In the genomic region with DNA sequence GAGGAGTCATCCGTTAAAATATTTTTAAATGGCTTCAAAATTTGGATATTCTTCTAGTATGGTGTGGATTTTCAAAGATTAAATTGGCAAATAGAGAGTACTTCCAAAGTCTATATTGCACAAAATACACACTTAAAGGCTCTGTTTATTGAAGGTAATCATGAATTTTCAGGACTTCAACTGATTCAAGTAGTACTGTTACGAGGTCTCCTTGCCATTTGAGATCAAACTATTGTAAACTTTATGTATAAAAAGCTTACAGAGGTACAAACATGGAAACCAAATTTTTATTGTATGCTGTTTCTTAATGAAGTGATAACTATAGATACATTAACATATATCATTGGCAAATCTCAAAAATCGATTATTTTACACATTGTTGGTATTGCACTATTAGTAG, we compare ENCODE assay signal across 8 cellular contexts. TPM values are rescaled to one million over a fixed set of nuclear protein-coding genes. Genes with fewer than 3 reads are reported as not detected.
DNase-seq lines count a peak whose midpoint lies in the region; ATAC-seq and TF ChIP-seq lines count a peak whose summit lies in the region.
"Had no signal": no experiment of that assay in that cellular context is flagged by ENCODE, and none has a peak within 500 bp of the region (broad histone marks: within the 10 kb centered on the region; RNA-seq: fewer than 3 reads in every experiment).

No MANE protein-coding gene starts in this region.

- DNase-seq in H9 (no peak), T-cell (no peak), fibroblast of pulmonary artery (ENCODE audit: low read depth) (no peak), pons (ENCODE audit: low spot score) (no peak), anterior cingulate cortex (lab: John Stamatoyannopoulos, UW) (no peak)
- DNase-seq: caudate nucleus had no signal

- no peak overlapping the region for H4K5ac ChIP-seq in H9 (ENCODE audit: insufficient read length, low read depth, low read length)

- no peak overlapping the region for H3K4ac ChIP-seq in H9 (ENCODE audit: low read depth, low read length)

- H3K23ac ChIP-seq in H9 (ENCODE audit: insufficient read length, low read depth, low read length): no peak overlapping the region

- peaks cover 24% of the 10 kb centered on the region for H3K36me3 ChIP-seq in skeletal muscle satellite cell (ENCODE audit: insufficient read depth, low read length)

- H3K9ac ChIP-seq in H9 (ENCODE audit: extremely low read depth, insufficient read length, low read length): no peak overlapping the region
- H3K9ac ChIP-seq in skeletal muscle satellite cell (ENCODE audit: low read depth, low read length): peak overlapping the region; percentile 100

- H4K20me1 ChIP-seq in H9 (ENCODE audit: control insufficient read depth, insufficient read depth, insufficient read length): no peaks in the 10 kb centered on the region

- POLR2A ChIA-PET in T-cell (lab: Charles Lee): no interaction called here

- no peak overlapping the region for H2BK15ac ChIP-seq in H9 (ENCODE audit: low read depth, low read length)

- no peak overlapping the region for H3K18ac ChIP-seq in H9 (ENCODE audit: insufficient read length, low read depth, low read length)

- H3K27ac ChIP-seq in H9 (ENCODE audit: insufficient read length, low read depth, low read length): no peak overlapping the region

- no peak overlapping the region for H3T11ph ChIP-seq in H9 (ENCODE audit: low read length)

- H3K4me2 ChIP-seq in H9 (ENCODE audit: insufficient read depth, insufficient read length, low read length) (no peak overlapping the region), skeletal muscle satellite cell (ENCODE audit: low read length) (peak overlapping the region; percentile 97)

- H3K56ac ChIP-seq in H9 (ENCODE audit: insufficient read length, low read depth, low read length): no peak overlapping the region

- ATAC-seq in T-cell (replicated peaks in 1 of 4): no peak
- ATAC-seq in HG02852 (IDR thresholded peaks at IDR 0.05; ENCODE audit: unreplicated experiment): no peak

- H3K27me3 Mint-ChIP-seq in H9 (ENCODE audit: low read depth): peaks cover 8% of the 10 kb centered on the region
- no peaks in the 10 kb centered on the region for H3K27me3 Mint-ChIP-seq in T-cell

- H2BK120ac ChIP-seq in H9 (ENCODE audit: low read depth, low read length, poor library complexity, severe bottlenecking): no peak overlapping the region

- H3K79me1 ChIP-seq in H9 (ENCODE audit: insufficient read depth, low read depth, low read length, poor library complexity, severe bottlenecking): peaks cover 2% of the 10 kb centered on the region

- H3K27me3 ChIP-seq in H9 (ENCODE audit: insufficient read depth, low read length) (no peaks in the 10 kb centered on the region; the same call in 1 of the 2 replicates), skeletal muscle satellite cell (ENCODE audit: control insufficient read depth, insufficient read depth, low read length) (no peaks in the 10 kb centered on the region)

- H3K14ac ChIP-seq in H9 (ENCODE audit: insufficient read depth, low read length): no peak overlapping the region

- H2AFZ ChIP-seq in H9 (ENCODE audit: low read length): no peak overlapping the region

- H3K4me1 Mint-ChIP-seq in H9 (peaks cover 30 to 31% of the 10 kb centered on the region in 2 experiments), T-cell (peaks cover 55 to 68% (median 57%) of the 10 kb centered on the region in 3 donors)

- CTCF ChIA-PET in T-cell (lab: Charles Lee): interaction anchor here in 1 of 2 donors (0.6 kb wide), 1 partner anchor 377 kb away, joined by 3 read pairs; no protein-coding TSS in a partner anchor

- H3K36me3 Mint-ChIP-seq in H9 (ENCODE audit: insufficient read depth in 1 of 3, low read depth in 3 of 3) (peaks cover 6 to 13% (median 6%) of the 10 kb centered on the region in 3 experiments; a peak in 6 of 7 replicates), T-cell (peaks cover 19% of the 10 kb centered on the region)

- H3K9me3 Mint-ChIP-seq in H9 (no peaks in the 10 kb centered on the region), T-cell (no peaks in the 10 kb centered on the region)

- H2BK20ac ChIP-seq in H9 (ENCODE audit: low read depth, low read length, poor library complexity, severe bottlenecking): no peak overlapping the region

- no CpG with 5 or more reads among the region's 3 CpGs for WGBS in H9 (ENCODE audit: extremely low coverage, insufficient read length, low lambda C conversion rate)

- H2AK5ac ChIP-seq in H9 (ENCODE audit: insufficient read length, low read length): no peak overlapping the region

- no peak overlapping the region for H2BK5ac ChIP-seq in H9 (ENCODE audit: insufficient read length, low read length)

- H3K4me1 ChIP-seq in H9 (ENCODE audit: insufficient read depth, low read length) (peaks cover 2% of the 10 kb centered on the region; the same call in 1 of the 2 replicates), skeletal muscle satellite cell (ENCODE audit: control insufficient read depth, insufficient read depth, low read length) (peaks cover 29% of the 10 kb centered on the region)

- H2BK12ac ChIP-seq in H9 (ENCODE audit: insufficient read length, low read depth, low read length): no peak overlapping the region

- no peak overlapping the region for H4K8ac ChIP-seq in H9 (replicated peaks; ENCODE audit: insufficient read length, low read depth, low read length)

- H3K27ac Mint-ChIP-seq in H9 (no peak overlapping the region), T-cell (no peak overlapping the region)

- H4K91ac ChIP-seq in H9 (ENCODE audit: insufficient read length, low read depth, low read length): no peak overlapping the region

- peaks cover 9% of the 10 kb centered on the region for H3K23me2 ChIP-seq in H9 (ENCODE audit: insufficient read length, low read depth, low read length, poor library complexity, severe bottlenecking)

- H3K4me3 Mint-ChIP-seq in H9 (peak overlapping the region; percentile 85 to 92; a peak in 3 of 5 replicates), T-cell (peak overlapping the region; percentile 88 to 99 (median 90))

- peaks cover 25% of the 10 kb centered on the region; the same call in 1 of the 2 replicates for H3K79me2 ChIP-seq in H9 (ENCODE audit: insufficient read depth, low read length)

- H3K9me3 ChIP-seq in H9 (ENCODE audit: control insufficient read depth, low read depth, low read length) (no peaks in the 10 kb centered on the region), skeletal muscle satellite cell (replicated peaks; ENCODE audit: low read length) (no peaks in the 10 kb centered on the region)

- H3K4me3 ChIP-seq in fibroblast of pulmonary artery (replicated peaks; ENCODE audit: low read depth, low read length): peak overlapping the region; percentile 71
- peak overlapping the region; percentile 96 for H3K4me3 ChIP-seq in skeletal muscle satellite cell (ENCODE audit: low read length)

- TF ChIP-seq CTCF in H9 (conservative IDR thresholded peaks at IDR 0.05): no peak
- no peak for TF ChIP-seq CTCF in fibroblast of pulmonary artery (IDR thresholded peaks at IDR 0.05; ENCODE audit: low read length, missing control alignments)

RNA-seq across cellular contexts. Expression of a gene that starts 2.5 kb away (rescaled TPM):
- total RNA-seq in H9 (2021) (38.9 and 42.9 TPM in 2 replicates), T-cell (100 to 1,000 TPM; 105 to 125 (median 112) TPM)
- 37.8 and 55.3 TPM in 2 replicates for total RNA-seq in skeletal muscle satellite cell (2012; rRNA removed)
